ENCODE assay signal across 7 cellular contexts in genomic region chr16:22948603-22949368, GRCh38.
DNase-seq lines count a peak whose midpoint lies in the region; ATAC-seq, FAIRE-seq and TF ChIP-seq lines count a peak whose summit lies in the region.

No MANE protein-coding gene starts in this region.

- H3K36me3 ChIP-seq in breast epithelium (no peaks in the 10 kb centered on the region), kidney (ENCODE audit: control insufficient read depth in 1 of 2, insufficient read depth in 2 of 2, low read length in 2 of 2) (no peaks in the 10 kb centered on the region)

- H3K27me3 ChIP-seq in breast epithelium = peaks cover 0 to 5% of the 10 kb centered on the region in 2 donors

- peak; percentile 35 to 81 (median 58) for TF ChIP-seq CTCF in breast epithelium (IDR thresholded peaks at IDR 0.05)
- peak; percentile 65 for TF ChIP-seq CTCF in kidney (IDR thresholded peaks at IDR 0.05; ENCODE audit: borderline replicate concordance, extremely low read depth, insufficient read depth)

- in situ Hi-C loops in G401 (cut with HindIII; ENCODE audit: low sequenced_read_pairs) (no loop called here), KBM-7 (cut with MboI; ENCODE audit: low pct_unique_long_range_greater_than_20kb, low sequenced_read_pairs) (no loop called here)

- H3K9me3 ChIP-seq in breast epithelium (no peaks in the 10 kb centered on the region), kidney (ENCODE audit: control insufficient read depth in 1 of 2, low read length in 2 of 2) (no peaks in the 10 kb centered on the region)

- no peaks in the 10 kb centered on the region for H3K4me1 ChIP-seq in breast epithelium
- peaks cover 0 to 3% of the 10 kb centered on the region in 2 donors for H3K4me1 ChIP-seq in kidney (ENCODE audit: control insufficient read depth in 1 of 2, insufficient read depth in 1 of 2, low read depth in 1 of 2, low read length in 2 of 2)

- FAIRE-seq in kidney (lab: Jason Lieb, UNC) = no peak

- no peak for ATAC-seq in HG03280 (IDR thresholded peaks at IDR 0.05; ENCODE audit: unreplicated experiment)

- peak overlapping the region; percentile 14 to 56 (median 34) for H3K4me3 ChIP-seq in breast epithelium
- H3K4me3 ChIP-seq in kidney (ENCODE audit: low read length in 2 of 2) = no peak overlapping the region

- no peak for TF ChIP-seq POLR2A in breast epithelium (IDR thresholded peaks at IDR 0.05)

- H3K27ac ChIP-seq in breast epithelium (no peak overlapping the region), kidney (ENCODE audit: low read depth in 2 of 2, low read length in 2 of 2) (no peak overlapping the region)

- H3K9ac ChIP-seq in kidney (ENCODE audit: low read length in 2 of 2) = no peak overlapping the region

- intact Hi-C loops in breast epithelium (cut with DNase I; ENCODE audit: low total_unique reads) (no loop called here), kidney (cut with DNase I) (no loop called here)

- DNase-seq in G401 (ENCODE audit: low spot score) = peak; percentile 68
- peak; percentile 83 for DNase-seq in KBM-7
- DNase-seq in SW480 (ENCODE audit: low spot score) = peak; percentile 66
- DNase-seq in breast epithelium (ENCODE audit: low spot score in 2 of 2) = peak; percentile 37 to 58
- peak; percentile 71 for DNase-seq in kidney
- DNase-seq in stimulated activated CD4-positive, alpha-beta T cell treated with anti-CD3 and anti-CD28 coated beads, Interleukin-1b, Interleukin-23, amount 100 ng/mL, for 24 hours (ENCODE audit: low read depth in 4 of 4, low spot score in 1 of 4) = peak; percentile 12 to 43 (median 19)

Comparison
In these comparisons a context has a peak if more than half of its experiments do, and no peak if none do; other contexts are left out.
1. DNase-seq: peak in every context shown above with its lines; median percentile 83 in KBM-7; 71 in kidney; 68 in G401; 66 in SW480; 48 in breast epithelium; 19 in stimulated activated CD4-positive, alpha-beta T cell treated with anti-CD3 and anti-CD28 coated beads, Interleukin-1b, Interleukin-23, amount 100 ng/mL, for 24 hours.
2. H3K4me3 ChIP-seq: peak in breast epithelium (3 of 3); none in kidney (0 of 2).